Comparison of ENCODE assay signal across 9 cellular contexts in the genomic region with DNA sequence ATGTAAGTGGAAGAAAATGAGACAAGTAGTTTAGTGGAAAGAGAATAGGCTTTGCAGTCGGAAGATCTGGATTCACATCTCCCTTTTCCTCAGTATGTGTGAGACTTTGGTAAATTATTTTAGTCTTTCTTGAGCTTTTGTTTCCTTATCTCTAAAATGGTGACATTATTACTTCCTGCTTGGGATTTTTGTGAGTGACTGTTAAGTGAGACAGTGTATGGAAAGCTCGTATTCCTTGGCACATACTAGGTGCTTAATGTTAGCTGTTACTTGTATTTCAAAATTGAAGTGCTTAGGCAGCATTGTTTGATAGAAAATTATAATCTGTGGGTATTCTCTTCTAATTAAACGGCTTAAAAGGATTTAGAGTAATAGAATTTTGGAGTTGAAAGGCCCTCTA. TPM values are rescaled to one million over a fixed set of nuclear protein-coding genes. Genes with fewer than 3 reads are reported as not detected.
DNase-seq lines count a peak whose midpoint lies in the region; ATAC-seq, FAIRE-seq and TF ChIP-seq lines count a peak whose summit lies in the region.
"Had no signal": no experiment of that assay in that cellular context is flagged by ENCODE, and none has a peak within 500 bp of the region (broad histone marks: within the 10 kb centered on the region; RNA-seq: fewer than 3 reads in every experiment).

No MANE protein-coding gene starts in this region.

- DNase-seq in A673 (ENCODE audit: low spot score) (no peak), HFF-Myc (ENCODE audit: extremely low read depth, low read depth) (no peak), K562 (ENCODE audit: extremely low read depth in 1 of 4, low spot score in 3 of 4) (peak in 1 of 4 experiments; percentile 18), AML-193 (lab: John Stamatoyannopoulos, UW) (no peak), mucosa of descending colon (no peak), testis (no peak)
- DNase-seq: activated CD4-positive, alpha-beta T cell treated with anti-CD3 and anti-CD28 coated beads for 4 hours had no signal

- peak overlapping the region; percentile 96 for H3K4me2 ChIP-seq in K562 (ENCODE audit: insufficient read depth, low read length)

- in situ Hi-C loops in K562 (cut with MboI), result no loop called here

- no peak for ATAC-seq in K562
- no peak for ATAC-seq in HG02571 (IDR thresholded peaks at IDR 0.05; ENCODE audit: unreplicated experiment)
- no peak for ATAC-seq in mucosa of descending colon

- FAIRE-seq in K562 (lab: Jason Lieb, UNC), result no peak

- H3K9me1 ChIP-seq in K562 (ENCODE audit: control insufficient read depth, insufficient read depth, low read length), result no peaks in the 10 kb centered on the region

- peaks cover 70% of the 10 kb centered on the region for H3K79me2 ChIP-seq in K562 (ENCODE audit: control insufficient read depth, insufficient read depth, low read length)

- CTCF ChIA-PET in A673 (lab: Charles Lee), result no interaction called here
- CTCF ChIA-PET in K562 (lab: Yijun Ruan, JAX; ENCODE audit: low intra/inter-chr PET ratio), result no interaction called here

- intact Hi-C loops in A673 (cut with micrococcal nuclease; ENCODE audit: unreplicated experiment) (no loop called here), K562 (cut with micrococcal nuclease) (no loop called here), mucosa of descending colon (cut with DNase I, micrococcal nuclease) (no loop called here), testis (cut with DNase I; ENCODE audit: low total_unique reads) (no loop called here)

- H2AFZ ChIP-seq in K562 (ENCODE audit: low read depth, low read length), result no peak overlapping the region

- TF ChIP-seq RAD21 in K562 (CRISPR knock-in tag; conservative IDR thresholded peaks at IDR 0.05 in 1 of 2, IDR thresholded peaks at IDR 0.05 in 1 of 2), result no peak

- peaks cover 8% of the 10 kb centered on the region for H4K20me1 ChIP-seq in K562 (replicated peaks; ENCODE audit: control insufficient read depth, insufficient read depth, low read length)

- 2% methylated on average over 3 of the region's 3 CpGs for WGBS in K562 (ENCODE audit: insufficient coverage, low coverage, missing lambda C conversion rate)
- WGBS in mesodermal cell (ENCODE audit: insufficient coverage in 2 of 2), 2 experiments, result 67% methylated on average over 1 of the region's 3 CpGs; no CpG with 5 or more reads in 1 of the 2 experiments
- WGBS in testis, 2 donors, result 41 to 46% methylated on average over 3 of the region's 3 CpGs

- peaks cover 29% of the 10 kb centered on the region for H3K4me1 ChIP-seq in A673 (ENCODE audit: insufficient read depth, low read length, poor library complexity, severe bottlenecking)
- H3K4me1 ChIP-seq in K562 (replicated peaks in 1 of 2; ENCODE audit: control insufficient read depth in 2 of 2, insufficient read depth in 2 of 2, low read length in 2 of 2), result peaks cover 4 to 8% of the 10 kb centered on the region in 2 experiments; a peak in 3 of 5 replicates
- peaks cover 6% of the 10 kb centered on the region for H3K4me1 ChIP-seq in mesodermal cell (ENCODE audit: control insufficient read depth, insufficient read depth, low read length, poor library complexity, severe bottlenecking)
- peaks cover 7% of the 10 kb centered on the region for H3K4me1 ChIP-seq in mucosa of descending colon (ENCODE audit: low read depth)
- peaks cover 10% of the 10 kb centered on the region for H3K4me1 ChIP-seq in testis

- peak overlapping the region in 1 of 2 experiments; percentile 95; a peak in 2 of 4 replicates for H3K9ac ChIP-seq in K562 (ENCODE audit: insufficient read depth in 1 of 2, low read depth in 2 of 2, low read length in 2 of 2)

- TF ChIP-seq POLR2A in K562 (conservative IDR thresholded peaks at IDR 0.05) (no peak), testis (IDR thresholded peaks at IDR 0.05) (no peak)

- no peak for TF ChIP-seq EP300 in K562 (IDR thresholded peaks at IDR 0.05; ENCODE audit: low read length)

- POLR2A ChIA-PET in A673 (lab: Charles Lee; ENCODE audit: low non-redundant PET) (no interaction called here), K562 (lab: Yijun Ruan, JAX) (interaction anchor here (1.2 to 3.8 kb wide), 3 partner anchors 12 to 119 kb away, joined by 3 to 24 read pairs (median 5); no protein-coding TSS in a partner anchor)

- no peak overlapping the region for H3K27ac ChIP-seq in A673 (ENCODE audit: low read depth, low read length, poor library complexity, severe bottlenecking)
- H3K27ac ChIP-seq in K562 (ENCODE audit: extremely low read depth, low read depth, low read length), result peak overlapping the region; percentile 51; the same call in 2 of the 3 replicates
- H3K27ac ChIP-seq in mesodermal cell (ENCODE audit: low read depth, low read length, severe bottlenecking), result no peak overlapping the region
- H3K27ac ChIP-seq in testis, result no peak overlapping the region

- BruUV-seq in A673 (replicated peaks; lab: Mats Ljungman, UMichigan) (no TSS peak), K562 (replicated peaks; lab: Mats Ljungman, UMichigan) (no TSS peak)

- H3K27me3 ChIP-seq in A673 (replicated peaks; ENCODE audit: insufficient read depth, low read depth, low read length, poor library complexity) (no peaks in the 10 kb centered on the region), K562 (ENCODE audit: control insufficient read depth in 2 of 2, insufficient read depth in 2 of 2, low read length in 2 of 2) (no peaks in the 10 kb centered on the region), testis (no peaks in the 10 kb centered on the region)

- H3K4me3 ChIP-seq in A673 (ENCODE audit: low read depth, low read length, poor library complexity, severe bottlenecking) (peak overlapping the region; percentile 91), HFF-Myc (replicated peaks; ENCODE audit: low read depth, low read length) (peak overlapping the region; percentile 99), K562 (peak overlapping the region; percentile 98), mesodermal cell (ENCODE audit: extremely low read depth, insufficient read depth, low read length, poor library complexity, severe bottlenecking) (peak overlapping the region; percentile 83), mucosa of descending colon (no peak overlapping the region), testis (peak overlapping the region in 1 of 2 donors; percentile 77)

- TF ChIP-seq CTCF in A673 (conservative IDR thresholded peaks at IDR 0.05; ENCODE audit: low read depth, low read length) (no peak), HFF-Myc (IDR thresholded peaks at IDR 0.05; ENCODE audit: low read depth, low read length, missing control alignments) (no peak), K562 (IDR thresholded peaks at IDR 0.05 in 2 of 3, conservative IDR thresholded peaks at IDR 0.05 in 1 of 3; ENCODE audit: insufficient read depth in 2 of 3, low read depth in 1 of 3, low read length in 3 of 3) (no peak), mucosa of descending colon (IDR thresholded peaks at IDR 0.05) (no peak), testis (IDR thresholded peaks at IDR 0.05) (no peak)

- H3K9me3 ChIP-seq in A673 (ENCODE audit: low read depth, low read length, poor library complexity, severe bottlenecking), result no peaks in the 10 kb centered on the region
- no peaks in the 10 kb centered on the region for H3K9me3 ChIP-seq in K562 (replicated peaks; ENCODE audit: control insufficient read depth, insufficient read depth, low read depth, low read length)
- H3K9me3 ChIP-seq in mesodermal cell (ENCODE audit: control insufficient read depth, low read length), result no peaks in the 10 kb centered on the region
- no peaks in the 10 kb centered on the region for H3K9me3 ChIP-seq in mucosa of descending colon
- H3K9me3 ChIP-seq in testis, result no peaks in the 10 kb centered on the region

- no peaks in the 10 kb centered on the region for H3K36me3 ChIP-seq in A673 (ENCODE audit: insufficient read depth, low read length, poor library complexity, severe bottlenecking)
- H3K36me3 ChIP-seq in K562 (ENCODE audit: control insufficient read depth, insufficient read depth, low read length), result peaks cover 35% of the 10 kb centered on the region
- peaks cover 28% of the 10 kb centered on the region for H3K36me3 ChIP-seq in mesodermal cell (ENCODE audit: control insufficient read depth, insufficient read depth, low read length)
- no peaks in the 10 kb centered on the region for H3K36me3 ChIP-seq in mucosa of descending colon (ENCODE audit: low read depth)
- no peaks in the 10 kb centered on the region for H3K36me3 ChIP-seq in testis (ENCODE audit: low read depth, missing control alignments)

TF ChIP-seq in K562, 482 proteins besides CTCF, POLR2A, EP300 and RAD21 (continues in another document):
- no peak for TF ChIP-seq ETV6 (IDR thresholded peaks at IDR 0.05; ENCODE audit: borderline replicate concordance in 1 of 2, low read depth in 2 of 2, low read length in 1 of 2)
- TF ChIP-seq ETV6 (CRISPR knock-in tag; IDR thresholded peaks at IDR 0.05; ENCODE audit: borderline replicate concordance), result no peak

RNA-seq across cellular contexts. Expression of gene ZNF638, which starts 2.0 kb away (rescaled TPM):
- 113 and 126 TPM in 2 replicates for total RNA-seq in A673 (2021)
- 174 and 623 TPM in 2 replicates for total RNA-seq in K562 (2011; cell fraction: chromatin; rRNA removed; ENCODE audit: low replicate concordance)
- 72.9 and 101 TPM in 2 replicates for total RNA-seq in K562 (2011; cell fraction: nucleolus; rRNA removed)
- 171 and 220 TPM in 2 replicates for total RNA-seq in K562 (2011; cell fraction: nucleoplasm; rRNA removed)
- 87.9 and 98.8 TPM in 2 replicates for total RNA-seq in K562 (2014; rRNA removed)
- 155 and 159 TPM in 2 replicates for total RNA-seq in K562 (2014; rRNA removed; fragmentation: Illumina TruSeq; extraction: Trizol)
- total RNA-seq in K562 (2015; rRNA removed; fragmentation: Illumina TruSeq; extraction: Trizol), result 151 and 165 TPM in 2 replicates
- total RNA-seq in K562 (2021), result 73.8 and 79.5 TPM in 2 replicates
- polyA plus RNA-seq in K562 (2011; rRNA removed), result 67.2 and 110 TPM in 2 replicates
- polyA plus RNA-seq in K562 (2011; cell fraction: cytosol; rRNA removed), result 23.5 and 29.3 TPM in 2 replicates
- 130 and 153 TPM in 2 replicates for polyA plus RNA-seq in K562 (2011; cell fraction: nucleus; rRNA removed)
- polyA plus RNA-seq in K562 (2012), result 78.1 and 79.2 TPM in 2 replicates
- polyA plus RNA-seq in K562 (2014; fragmentation: Illumina TruSeq; extraction: Trizol), result 71.8 and 113 TPM in 2 replicates
- 10 to 100 TPM; 53.3 to 57.6 TPM for polyA plus RNA-seq in K562 (2014; fragmentation: Nextera tagmentation; extraction: Ambion mirVana)
- 79.3 and 82.5 TPM in 2 replicates for polyA plus RNA-seq in K562 (2014; rRNA removed)
- polyA minus RNA-seq in K562 (2011; rRNA and poly(A)+ RNA removed), result 305 and 364 TPM in 2 replicates
- polyA minus RNA-seq in K562 (2011; cell fraction: cytosol; rRNA and poly(A)+ RNA removed), result 49.1 and 83.5 TPM in 2 replicates
- 224 and 279 TPM in 2 replicates for polyA minus RNA-seq in K562 (2011; cell fraction: nucleus; rRNA and poly(A)+ RNA removed)
- polyA plus RNA-seq in mesodermal cell (2013, experiment 1 of 2), result 103 TPM
- 104 TPM for polyA plus RNA-seq in mesodermal cell (2013, experiment 2 of 2)
- 100 to 1,000 TPM in 1 of 3 donors, 10 to 100 TPM in 2; 87.4 to 118 (median 95.0) TPM for total RNA-seq in mucosa of descending colon
- total RNA-seq in testis, result 100 to 1,000 TPM; 207 to 226 TPM
- 65.0 TPM for polyA plus RNA-seq in testis (ENCODE audit: insufficient read depth, low read depth, low replicate concordance)
